ENCODE assay signal across 16 cellular contexts in the genomic region with DNA sequence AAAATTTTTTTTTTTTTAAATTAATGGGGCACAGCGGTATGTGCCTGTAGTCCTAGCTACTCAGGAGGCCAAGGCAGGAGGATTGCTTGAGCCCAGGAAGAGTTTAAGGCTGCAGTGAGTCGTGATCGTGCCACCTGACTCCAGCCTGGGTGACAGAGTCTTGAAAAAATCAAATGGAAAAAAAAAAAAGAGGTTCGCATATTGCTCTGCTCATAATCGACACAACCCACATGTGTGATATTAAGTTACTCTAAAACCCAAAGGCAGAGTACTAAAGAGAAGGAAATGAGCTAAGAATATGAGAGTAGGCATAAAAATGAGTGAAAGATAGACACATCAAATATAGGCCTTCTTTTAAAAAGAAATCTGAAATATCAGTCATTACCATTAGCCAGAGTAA.
DNase-seq lines count a peak whose midpoint lies in the region; ATAC-seq lines count a peak whose summit lies in the region.
"Had no signal": no experiment of that assay in that cellular context is flagged by ENCODE, and none has a peak within 500 bp of the region (broad histone marks: within the 10 kb centered on the region; RNA-seq: fewer than 3 reads in every experiment).

No MANE protein-coding gene starts in this region.

- peak overlapping the region; percentile 23 for H3K4me3 Mint-ChIP-seq in activated CD4-positive, alpha-beta T cell treated with anti-CD3 and anti-CD28 coated beads, Interleukin-2, amount 10 ng/mL, durations not matched to agents 24 days and 14 days
- peak overlapping the region; percentile 68 for H3K4me3 Mint-ChIP-seq in activated naive CD4-positive, alpha-beta T cell treated with anti-CD3 and anti-CD28 coated beads, Interleukin-2, amount 50 U/mL, for 24 hours
- no peak overlapping the region for H3K4me3 Mint-ChIP-seq in activated T-helper 2 cell treated with anti-CD3 and anti-CD28 coated beads, Interferon-gamma antibody, Interleukin-2, Interleukin-4, amounts not matched to agents 10 μg/mL and 5 μg/mL and 100 μg/mL, durations not matched to agents 14 hours and 24 hours and 36 hours (ENCODE audit: low read depth)
- H3K4me3 Mint-ChIP-seq in stimulated activated naive B cell treated with anti-CD40 and anti-IgM and Interleukin-4, amounts not matched to agents 10 μg/mL and 1 μg/mL and 100 μg/mL, for 72 hours = no peak overlapping the region
- H3K4me3 Mint-ChIP-seq: CD4-positive, CD25-positive, alpha-beta regulatory T cell had no signal

- H3K4me1 Mint-ChIP-seq in activated CD4-positive, alpha-beta T cell treated with anti-CD3 and anti-CD28 coated beads, Interleukin-2, amount 10 ng/mL, durations not matched to agents 24 days and 14 days = peaks cover 16% of the 10 kb centered on the region
- peaks cover 25% of the 10 kb centered on the region for H3K4me1 Mint-ChIP-seq in activated naive CD4-positive, alpha-beta T cell treated with anti-CD3 and anti-CD28 coated beads, Interleukin-2, amount 50 U/mL, for 24 hours
- peaks cover 22% of the 10 kb centered on the region for H3K4me1 Mint-ChIP-seq in activated T-helper 2 cell treated with anti-CD3 and anti-CD28 coated beads, Interferon-gamma antibody, Interleukin-2, Interleukin-4, amounts not matched to agents 10 μg/mL and 5 μg/mL and 100 μg/mL, durations not matched to agents 14 hours and 24 hours and 36 hours (ENCODE audit: low read depth)
- peaks cover 5 to 14% of the 10 kb centered on the region in 2 donors for H3K4me1 Mint-ChIP-seq in stimulated activated naive B cell treated with anti-CD40 and anti-IgM and Interleukin-4, amounts not matched to agents 10 μg/mL and 1 μg/mL and 100 μg/mL, for 72 hours

- intact Hi-C loops in activated CD4-positive, alpha-beta T cell treated with anti-CD3 and anti-CD28 coated beads, Interleukin-2, amount 10 ng/mL, durations not matched to agents 24 days and 14 days (cut with micrococcal nuclease) = loop anchor here (2.0 kb wide), 2 partner anchors 47 to 57 kb away; no protein-coding TSS in a partner anchor
- intact Hi-C loops in activated T-helper 2 cell treated with anti-CD3 and anti-CD28 coated beads, Interferon-gamma antibody, Interleukin-2, Interleukin-4, amounts not matched to agents 10 μg/mL and 5 μg/mL and 100 μg/mL, durations not matched to agents 14 hours and 24 hours and 36 hours (cut with micrococcal nuclease) = loop anchor here (2.0 kb wide), 3 partner anchors 23 to 67 kb away; a partner anchor contains a TSS

- peaks cover 4% of the 10 kb centered on the region for H3K27me3 Mint-ChIP-seq in activated CD4-positive, alpha-beta T cell treated with anti-CD3 and anti-CD28 coated beads, Interleukin-2, amount 10 ng/mL, durations not matched to agents 24 days and 14 days
- no peaks in the 10 kb centered on the region for H3K27me3 Mint-ChIP-seq in activated naive CD4-positive, alpha-beta T cell treated with anti-CD3 and anti-CD28 coated beads, Interleukin-2, amount 50 U/mL, for 24 hours
- H3K27me3 Mint-ChIP-seq in activated T-helper 2 cell treated with anti-CD3 and anti-CD28 coated beads, Interferon-gamma antibody, Interleukin-2, Interleukin-4, amounts not matched to agents 10 μg/mL and 5 μg/mL and 100 μg/mL, durations not matched to agents 14 hours and 24 hours and 36 hours (ENCODE audit: low read depth) = no peaks in the 10 kb centered on the region
- H3K27me3 Mint-ChIP-seq in stimulated activated naive B cell treated with anti-CD40 and anti-IgM and Interleukin-4, amounts not matched to agents 10 μg/mL and 1 μg/mL and 100 μg/mL, for 72 hours = no peaks in the 10 kb centered on the region
- H3K27me3 Mint-ChIP-seq: CD4-positive, CD25-positive, alpha-beta regulatory T cell had no signal

- ATAC-seq in stimulated activated naive B cell treated with anti-CD40 and anti-IgM and Interleukin-4, amounts not matched to agents 10 μg/mL and 1 μg/mL and 100 μg/mL, for 72 hours (replicated peaks) = no peak

- H3K36me3 Mint-ChIP-seq in activated CD4-positive, alpha-beta T cell treated with anti-CD3 and anti-CD28 coated beads, Interleukin-2, amount 10 ng/mL, durations not matched to agents 24 days and 14 days (ENCODE audit: low read depth) = no peaks in the 10 kb centered on the region
- no peaks in the 10 kb centered on the region for H3K36me3 Mint-ChIP-seq in activated naive CD4-positive, alpha-beta T cell treated with anti-CD3 and anti-CD28 coated beads, Interleukin-2, amount 50 U/mL, for 24 hours
- peaks cover 46% of the 10 kb centered on the region for H3K36me3 Mint-ChIP-seq in activated T-helper 2 cell treated with anti-CD3 and anti-CD28 coated beads, Interferon-gamma antibody, Interleukin-2, Interleukin-4, amounts not matched to agents 10 μg/mL and 5 μg/mL and 100 μg/mL, durations not matched to agents 14 hours and 24 hours and 36 hours (ENCODE audit: low read depth)
- H3K36me3 Mint-ChIP-seq in stimulated activated naive B cell treated with anti-CD40 and anti-IgM and Interleukin-4, amounts not matched to agents 10 μg/mL and 1 μg/mL and 100 μg/mL, for 72 hours = no peaks in the 10 kb centered on the region
- H3K36me3 Mint-ChIP-seq: CD4-positive, CD25-positive, alpha-beta regulatory T cell had no signal

- DNase-seq in activated CD4-positive, alpha-beta T cell treated with anti-CD3 and anti-CD28 coated beads, Interleukin-2, amount 10 ng/mL, durations not matched to agents 24 days and 14 days = no peak
- DNase-seq in activated CD4-positive, alpha-beta T cell treated with anti-CD3 and anti-CD28 coated beads for 4 hours = no peak
- DNase-seq in activated naive CD4-positive, alpha-beta T cell (lab: John Stamatoyannopoulos, UW) = no peak
- no peak for DNase-seq in activated T-helper 2 cell treated with anti-CD3 and anti-CD28 coated beads, Interferon-gamma antibody, Interleukin-2, Interleukin-4, amounts not matched to agents 10 μg/mL and 5 μg/mL and 100 μg/mL, durations not matched to agents 14 hours and 24 hours and 36 hours (ENCODE audit: low spot score)
- no peak for DNase-seq in stimulated activated naive B cell treated with anti-CD40 and anti-IgM and Interleukin-4, amounts not matched to agents 10 μg/mL and 1 μg/mL and 100 μg/mL, for 72 hours
- DNase-seq in nucleus accumbens (lab: John Stamatoyannopoulos, UW) = no peak
- DNase-seq: BE2C; CD4-positive, CD25-positive, alpha-beta regulatory T cell; COR-L47; Kasumi-1; MG63; NCI-H1048; NCI-H1436; NCI-H2029; NCI-H526 had no signal

- H3K9me3 Mint-ChIP-seq in activated CD4-positive, alpha-beta T cell treated with anti-CD3 and anti-CD28 coated beads, Interleukin-2, amount 10 ng/mL, durations not matched to agents 24 days and 14 days = no peaks in the 10 kb centered on the region
- no peaks in the 10 kb centered on the region for H3K9me3 Mint-ChIP-seq in activated naive CD4-positive, alpha-beta T cell treated with anti-CD3 and anti-CD28 coated beads, Interleukin-2, amount 50 U/mL, for 24 hours
- peaks cover 15% of the 10 kb centered on the region for H3K9me3 Mint-ChIP-seq in activated T-helper 2 cell treated with anti-CD3 and anti-CD28 coated beads, Interferon-gamma antibody, Interleukin-2, Interleukin-4, amounts not matched to agents 10 μg/mL and 5 μg/mL and 100 μg/mL, durations not matched to agents 14 hours and 24 hours and 36 hours
- H3K9me3 Mint-ChIP-seq in stimulated activated naive B cell treated with anti-CD40 and anti-IgM and Interleukin-4, amounts not matched to agents 10 μg/mL and 1 μg/mL and 100 μg/mL, for 72 hours = no peaks in the 10 kb centered on the region

- H3K27ac Mint-ChIP-seq in activated CD4-positive, alpha-beta T cell treated with anti-CD3 and anti-CD28 coated beads, Interleukin-2, amount 10 ng/mL, durations not matched to agents 24 days and 14 days = peak overlapping the region; percentile 88
- H3K27ac Mint-ChIP-seq in activated naive CD4-positive, alpha-beta T cell treated with anti-CD3 and anti-CD28 coated beads, Interleukin-2, amount 50 U/mL, for 24 hours = peak overlapping the region; percentile 88
- peak overlapping the region; percentile 91 for H3K27ac Mint-ChIP-seq in activated T-helper 2 cell treated with anti-CD3 and anti-CD28 coated beads, Interferon-gamma antibody, Interleukin-2, Interleukin-4, amounts not matched to agents 10 μg/mL and 5 μg/mL and 100 μg/mL, durations not matched to agents 14 hours and 24 hours and 36 hours
- H3K27ac Mint-ChIP-seq in stimulated activated naive B cell treated with anti-CD40 and anti-IgM and Interleukin-4, amounts not matched to agents 10 μg/mL and 1 μg/mL and 100 μg/mL, for 72 hours = peak overlapping the region; percentile 80
- H3K27ac Mint-ChIP-seq: CD4-positive, CD25-positive, alpha-beta regulatory T cell had no signal

Comparison
In these comparisons a context has a peak if more than half of its experiments do, and no peak if none do; other contexts are left out.
1. H3K4me3 Mint-ChIP-seq: peak in activated CD4-positive, alpha-beta T cell treated with anti-CD3 and anti-CD28 coated beads, Interleukin-2, amount 10 ng/mL, durations not matched to agents 24 days and 14 days (single experiment) and activated naive CD4-positive, alpha-beta T cell treated with anti-CD3 and anti-CD28 coated beads, Interleukin-2, amount 50 U/mL, for 24 hours (single experiment); none in activated T-helper 2 cell treated with anti-CD3 and anti-CD28 coated beads, Interferon-gamma antibody, Interleukin-2, Interleukin-4, amounts not matched to agents 10 μg/mL and 5 μg/mL and 100 μg/mL, durations not matched to agents 14 hours and 24 hours and 36 hours (single experiment) and stimulated activated naive B cell treated with anti-CD40 and anti-IgM and Interleukin-4, amounts not matched to agents 10 μg/mL and 1 μg/mL and 100 μg/mL, for 72 hours (0 of 2).
2. Peak in every context shown above with its lines, with median percentiles within 50 percentile points of each other: H3K27ac Mint-ChIP-seq.